In the genomic region with DNA sequence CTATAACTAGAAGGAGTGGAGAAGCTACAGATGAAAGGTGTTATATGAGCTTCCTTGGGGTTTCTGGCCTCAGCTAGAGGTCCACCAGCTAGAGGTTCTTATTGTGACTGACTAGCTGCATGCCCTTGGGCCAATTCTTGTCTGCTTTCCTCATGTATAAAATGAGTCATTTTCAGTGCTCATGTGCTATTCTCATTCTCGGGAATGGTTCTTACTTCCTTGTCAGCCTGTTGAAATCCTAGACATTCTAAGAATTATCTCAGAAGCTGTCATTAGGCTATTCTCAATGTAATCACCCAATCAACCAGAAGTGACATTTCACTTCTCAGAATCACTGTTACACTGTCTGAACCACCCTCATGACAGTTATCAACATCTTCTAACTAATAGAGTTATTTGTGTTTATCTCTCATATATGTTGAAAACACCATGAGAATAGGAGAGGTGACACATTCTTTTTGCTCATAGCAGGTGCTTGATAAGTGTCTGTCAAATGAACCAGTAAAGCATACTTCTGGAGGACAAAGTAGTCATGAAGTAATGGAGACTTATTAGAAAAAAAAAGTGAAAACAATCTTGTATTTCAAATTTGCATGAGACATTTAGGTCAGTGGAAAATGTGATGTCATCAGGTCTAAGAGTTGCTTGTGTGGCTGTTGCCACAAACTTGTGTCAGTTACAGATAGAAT, we compare ENCODE assay signal across 8 cellular contexts.
A peak's percentile ranks its signal among the peaks of the same experiment; 100 is the strongest.
DNase-seq lines count a peak whose midpoint lies in the region; ATAC-seq and TF ChIP-seq lines count a peak whose summit lies in the region.

No MANE protein-coding gene starts in this region.

- H3K9me3 Mint-ChIP-seq in activated T-cell treated with anti-CD3 and anti-CD28 coated beads, Interleukin-2, amount 50 U/mL, for 72 hours: no peaks in the 10 kb centered on the region

- no peak overlapping the region for H3K27ac Mint-ChIP-seq in activated T-cell treated with anti-CD3 and anti-CD28 coated beads, Interleukin-2, amount 50 U/mL, for 72 hours

- no peak for TF ChIP-seq CTCF in left lung (IDR thresholded peaks at IDR 0.05)
- no peak for TF ChIP-seq CTCF in MM.1S (IDR thresholded peaks at IDR 0.05; ENCODE audit: low read length)

- H3K4me3 ChIP-seq in left lung (no peak overlapping the region), MM.1S (ENCODE audit: low read length) (no peak overlapping the region)

- H3F3A ChIP-seq in MM.1S (ENCODE audit: insufficient read depth, low read length): no peaks in the 10 kb centered on the region

- DNase-seq in EH (ENCODE audit: low read depth) (peak; percentile 97), left lung (no peak), hippocampal formation (lab: John Stamatoyannopoulos, UW) (no peak), MM.1S (no peak), posterior vena cava (ENCODE audit: low spot score) (no peak)
- DNase-seq in activated T-cell treated with anti-CD3 and anti-CD28 coated beads, Interleukin-2, amount 50 U/mL, for 72 hours: peak; percentile 26 to 45

- no peak overlapping the region for H3K9ac ChIP-seq in MM.1S (ENCODE audit: low read length)

- no peaks in the 10 kb centered on the region for H3K27me3 Mint-ChIP-seq in activated T-cell treated with anti-CD3 and anti-CD28 coated beads, Interleukin-2, amount 50 U/mL, for 72 hours (ENCODE audit: low read depth)

- H3K27ac ChIP-seq in left lung (peak overlapping the region; percentile 67 to 86), MM.1S (ENCODE audit: low read length) (no peak overlapping the region)

- no peaks in the 10 kb centered on the region for H3K36me3 Mint-ChIP-seq in activated T-cell treated with anti-CD3 and anti-CD28 coated beads, Interleukin-2, amount 50 U/mL, for 72 hours (ENCODE audit: insufficient read depth in 2 of 2)

- H2AFZ ChIP-seq in MM.1S (ENCODE audit: low read length): no peak overlapping the region

- ATAC-seq in GM19438 (IDR thresholded peaks at IDR 0.05; ENCODE audit: low read depth, unreplicated experiment) (peak; percentile 78), HG03354 (IDR thresholded peaks at IDR 0.05; ENCODE audit: poor library complexity, severe bottlenecking, unreplicated experiment) (peak; percentile 85), left lung (peak; percentile 77)
- ATAC-seq in activated T-cell treated with anti-CD3 and anti-CD28 coated beads, Interleukin-2, amount 50 U/mL, for 72 hours (replicated peaks in 1 of 2): peak; percentile 85 to 91

- intact Hi-C loops in left lung (cut with DNase I): no loop called here
- intact Hi-C loops in posterior vena cava (cut with DNase I): no loop called here

- H3K9me2 ChIP-seq in MM.1S (replicated peaks; ENCODE audit: insufficient read depth, low read length): no peaks in the 10 kb centered on the region

- no peaks in the 10 kb centered on the region for H3K36me3 ChIP-seq in left lung
- no peaks in the 10 kb centered on the region for H3K36me3 ChIP-seq in MM.1S (replicated peaks; ENCODE audit: insufficient read depth, low read length)

- H3K4me1 ChIP-seq in left lung (peaks cover 4 to 23% of the 10 kb centered on the region in 2 donors), MM.1S (ENCODE audit: low read length) (no peaks in the 10 kb centered on the region)

- H3K4me1 Mint-ChIP-seq in activated T-cell treated with anti-CD3 and anti-CD28 coated beads, Interleukin-2, amount 50 U/mL, for 72 hours (ENCODE audit: low read depth): peaks cover 8% of the 10 kb centered on the region

- H3K4me2 ChIP-seq in MM.1S (ENCODE audit: low read depth, low read length): no peak overlapping the region

- no peaks in the 10 kb centered on the region for H3K79me2 ChIP-seq in MM.1S (ENCODE audit: low read length)

- H3K4me3 Mint-ChIP-seq in activated T-cell treated with anti-CD3 and anti-CD28 coated beads, Interleukin-2, amount 50 U/mL, for 72 hours: no peak overlapping the region

- H3K27me3 ChIP-seq in left lung (no peaks in the 10 kb centered on the region), MM.1S (replicated peaks; ENCODE audit: insufficient read depth, low read length) (no peaks in the 10 kb centered on the region)

- no peaks in the 10 kb centered on the region for H4K20me1 ChIP-seq in MM.1S (ENCODE audit: insufficient read depth, low read length)

- H3K9me3 ChIP-seq in left lung (no peaks in the 10 kb centered on the region), MM.1S (replicated peaks; ENCODE audit: insufficient read depth, low read length) (no peaks in the 10 kb centered on the region)

Comparison
In these comparisons a context has a peak if more than half of its experiments do, and no peak if none do; other contexts are left out.
1. DNase-seq: peak in EH (single experiment) and activated T-cell treated with anti-CD3 and anti-CD28 coated beads, Interleukin-2, amount 50 U/mL, for 72 hours (2 of 2); none in left lung (0 of 2), hippocampal formation (0 of 2), MM.1S (single experiment) and posterior vena cava (single experiment).
2. Peak in every context shown above with its lines, with median percentiles within 50 percentile points of each other: ATAC-seq.